In genomic region chr17:79888811-79889634, GRCh38 we compare ENCODE assay signal across 1 cellular context.
TF ChIP-seq lines count a peak whose summit lies in the region.

No MANE protein-coding gene starts in this region.

TF ChIP-seq in SK-N-SH, 30 proteins besides CTCF, POLR2A, EP300 and RAD21 (continued from another document):
- TF ChIP-seq USF1 (IDR thresholded peaks at IDR 0.05; ENCODE audit: borderline replicate concordance, low read depth) (no peak), RFX5 (IDR thresholded peaks at IDR 0.05; ENCODE audit: low read length) (no peak), ZBTB33 (IDR thresholded peaks at IDR 0.05; ENCODE audit: borderline replicate concordance, low read depth) (no peak), RXRA (IDR thresholded peaks at IDR 0.05; ENCODE audit: borderline replicate concordance, low read depth) (no peak)
